Comparison of ENCODE assay signal across 31 cellular contexts in genomic region chr2:205280630-205281225, GRCh38.
DNase-seq lines count a peak whose midpoint lies in the region; ATAC-seq and TF ChIP-seq lines count a peak whose summit lies in the region.
"Had no signal": no experiment of that assay in that cellular context is flagged by ENCODE, and none has a peak within 500 bp of the region (broad histone marks: within the 10 kb centered on the region; RNA-seq: fewer than 3 reads in every experiment).

No MANE protein-coding gene starts in this region.

- H3K9me3 Mint-ChIP-seq in neural crest cell, result no peaks in the 10 kb centered on the region
- no peaks in the 10 kb centered on the region for H3K9me3 Mint-ChIP-seq in activated T-cell treated with anti-CD3 and anti-CD28 coated beads, Interleukin-2, amount 50 U/mL, for 72 hours
- H3K9me3 Mint-ChIP-seq: activated T-helper 1 cell treated with anti-CD3 and anti-CD28 coated beads, Interleukin-12 subunit alpha, Interleukin-12 subunit beta, Interleukin-2, Interleukin-4 antibody, amounts not matched to agents 30 ng/mL and 10 ng/mL and 1 ng/mL, durations not matched to agents 14 hours and 24 hours and 36 hours; GM23338; stimulated activated naive CD8-positive, alpha-beta T cell treated with anti-CD3 and anti-CD28 coated beads, Interleukin-15, Interleukin-2, amounts not matched to agents 100 ng/mL and 50 ng/mL, for 24 hours had no signal

- H3K4me1 Mint-ChIP-seq in neural crest cell, result peaks cover 37% of the 10 kb centered on the region
- H3K4me1 Mint-ChIP-seq in activated T-cell treated with anti-CD3 and anti-CD28 coated beads, Interleukin-2, amount 50 U/mL, for 72 hours (ENCODE audit: low read depth), result no peaks in the 10 kb centered on the region

- H3K4me3 Mint-ChIP-seq in neural crest cell, result peak overlapping the region; percentile 20
- no peak overlapping the region for H3K4me3 Mint-ChIP-seq in activated T-cell treated with anti-CD3 and anti-CD28 coated beads, Interleukin-2, amount 50 U/mL, for 72 hours
- H3K4me3 Mint-ChIP-seq: activated T-helper 1 cell treated with anti-CD3 and anti-CD28 coated beads, Interleukin-12 subunit alpha, Interleukin-12 subunit beta, Interleukin-2, Interleukin-4 antibody, amounts not matched to agents 30 ng/mL and 10 ng/mL and 1 ng/mL, durations not matched to agents 14 hours and 24 hours and 36 hours; GM23338; stimulated activated naive CD8-positive, alpha-beta T cell treated with anti-CD3 and anti-CD28 coated beads, Interleukin-15, Interleukin-2, amounts not matched to agents 100 ng/mL and 50 ng/mL, for 24 hours had no signal

- no peaks in the 10 kb centered on the region for H3K36me3 Mint-ChIP-seq in neural crest cell (ENCODE audit: low read depth)
- no peaks in the 10 kb centered on the region for H3K36me3 Mint-ChIP-seq in activated T-cell treated with anti-CD3 and anti-CD28 coated beads, Interleukin-2, amount 50 U/mL, for 72 hours (ENCODE audit: insufficient read depth in 2 of 2)

- POLR2A ChIA-PET in HEK293T (lab: Yijun Ruan, JAX), result no interaction called here

- H3K9ac ChIP-seq in colonic mucosa (ENCODE audit: low read depth in 2 of 2, low read length in 2 of 2), result no peak overlapping the region
- H3K9ac ChIP-seq: BLaER1 treated with 17β-estradiol and CSF1 and Interleukin-3, amounts not matched to agents 10 nM and 100 nM; SK-N-SH had no signal

- TF ChIP-seq CTCF in neural crest cell (conservative IDR thresholded peaks at IDR 0.05), result no peak
- no peak for TF ChIP-seq CTCF in colonic mucosa (IDR thresholded peaks at IDR 0.05)

- CTCF ChIA-PET in HEK293T (lab: Yijun Ruan, JAX), result no interaction called here

- H3K27me3 ChIP-seq in colonic mucosa, result no peaks in the 10 kb centered on the region
- H3K27me3 ChIP-seq: BLaER1 treated with 17β-estradiol and CSF1 and Interleukin-3, amounts not matched to agents 10 nM and 100 nM; gastroesophageal sphincter; hepatocyte; ovary; testis had no signal

- no peaks in the 10 kb centered on the region for H3K9me3 ChIP-seq in colonic mucosa
- H3K9me3 ChIP-seq: BLaER1 treated with 17β-estradiol and CSF1 and Interleukin-3, amounts not matched to agents 10 nM and 100 nM; Caco-2; gastroesophageal sphincter; ovary; SK-N-SH; testis had no signal

- no peaks in the 10 kb centered on the region for H3K4me1 ChIP-seq in colonic mucosa
- H3K4me1 ChIP-seq: BLaER1 treated with 17β-estradiol and CSF1 and Interleukin-3, amounts not matched to agents 10 nM and 100 nM; Caco-2; gastroesophageal sphincter; testis had no signal

- intact Hi-C loops in sciatic nerve (cut with DNase I) (loop anchor here (5.0 kb wide), 1 partner anchor 122 kb away; no protein-coding TSS in a partner anchor), colonic mucosa (cut with DNase I) (no loop called here)

- no peak overlapping the region for H3K27ac ChIP-seq in colonic mucosa
- H3K27ac ChIP-seq: BLaER1 treated with 17β-estradiol and CSF1 and Interleukin-3, amounts not matched to agents 10 nM and 100 nM; coronary artery; gastroesophageal sphincter; hepatocyte; HL-60; ovary; PC-9; testis had no signal

- H3K36me3 ChIP-seq in colonic mucosa, result no peaks in the 10 kb centered on the region
- H3K36me3 ChIP-seq: BLaER1 treated with 17β-estradiol and CSF1 and Interleukin-3, amounts not matched to agents 10 nM and 100 nM; gastroesophageal sphincter; ovary had no signal

- H3K27me3 Mint-ChIP-seq in neural crest cell (ENCODE audit: low read depth), result no peaks in the 10 kb centered on the region
- peaks cover 8% of the 10 kb centered on the region for H3K27me3 Mint-ChIP-seq in activated T-cell treated with anti-CD3 and anti-CD28 coated beads, Interleukin-2, amount 50 U/mL, for 72 hours (ENCODE audit: low read depth)
- H3K27me3 Mint-ChIP-seq: stimulated activated naive CD8-positive, alpha-beta T cell treated with anti-CD3 and anti-CD28 coated beads, Interleukin-15, Interleukin-2, amounts not matched to agents 100 ng/mL and 50 ng/mL, for 24 hours had no signal

- H3K27ac Mint-ChIP-seq in neural crest cell (ENCODE audit: unreplicated experiment), result no peak overlapping the region
- no peak overlapping the region for H3K27ac Mint-ChIP-seq in activated T-cell treated with anti-CD3 and anti-CD28 coated beads, Interleukin-2, amount 50 U/mL, for 72 hours
- H3K27ac Mint-ChIP-seq: activated T-helper 1 cell treated with anti-CD3 and anti-CD28 coated beads, Interleukin-12 subunit alpha, Interleukin-12 subunit beta, Interleukin-2, Interleukin-4 antibody, amounts not matched to agents 30 ng/mL and 10 ng/mL and 1 ng/mL, durations not matched to agents 14 hours and 24 hours and 36 hours; GM23338; stimulated activated naive CD8-positive, alpha-beta T cell treated with anti-CD3 and anti-CD28 coated beads, Interleukin-15, Interleukin-2, amounts not matched to agents 100 ng/mL and 50 ng/mL, for 24 hours had no signal

- DNase-seq in HEK293T (ENCODE audit: extremely low spot score) (peak; percentile 56), NCI-H187 (lab: John Stamatoyannopoulos, UW) (peak; percentile 25 to 48), NCI-H510A (lab: John Stamatoyannopoulos, UW) (peak; percentile 43), neural crest cell (ENCODE audit: low read depth, low spot score) (no peak), sciatic nerve (ENCODE audit: low spot score) (no peak), colonic mucosa (no peak)
- DNase-seq in activated T-cell treated with anti-CD3 and anti-CD28 coated beads, Interleukin-2, amount 50 U/mL, for 72 hours, result no peak
- DNase-seq in stimulated activated CD8-positive, alpha-beta memory T cell treated with anti-CD3 and anti-CD28 coated beads, Interleukin-4, amount 100 ng/mL, for 48 hours, result no peak
- DNase-seq: activated CD4-positive, alpha-beta T cell treated with anti-CD3 and anti-CD28 coated beads, Interleukin-2, amount 50 U/mL, for 48 hours; activated naive CD4-positive, alpha-beta T cell treated with Interleukin-2 at 50 U/mL for 16 hours; Caco-2; effector CD8-positive, alpha-beta T cell; EL; KBM-7; NCI-H1930; NCI-H446 treated with DMSO at 0.1 percent for 48 hours; ovary; PC-9; SK-N-SH; T-helper 2 cell; testis had no signal

- no peak for ATAC-seq in activated T-cell treated with anti-CD3 and anti-CD28 coated beads, Interleukin-2, amount 50 U/mL, for 72 hours (replicated peaks in 1 of 2)
- ATAC-seq in sciatic nerve, result no peak
- ATAC-seq: activated CD4-positive, CD25-positive, alpha-beta regulatory T cell treated with anti-CD3 and anti-CD28 coated beads, Interleukin-2, amount 50 U/mL, for 24 hours; gastroesophageal sphincter; GM23338 had no signal

- no peak overlapping the region for H3K4me3 ChIP-seq in colonic mucosa
- H3K4me3 ChIP-seq: BLaER1 treated with 17β-estradiol and CSF1 and Interleukin-3, amounts not matched to agents 10 nM and 100 nM; coronary artery; gastroesophageal sphincter; GM23338; hepatocyte; ovary; PC-9; smooth muscle cell; testis had no signal

TF ChIP-seq in HEK293T, 16 proteins besides CTCF, POLR2A, EP300 and RAD21:
- TF ChIP-seq L3MBTL2 (conservative IDR thresholded peaks at IDR 0.05) (no peak), BHLHE40 (IDR thresholded peaks at IDR 0.05; ENCODE audit: borderline replicate concordance) (no peak), NFRKB (IDR thresholded peaks at IDR 0.05) (no peak), HDGF (IDR thresholded peaks at IDR 0.05; ENCODE audit: borderline replicate concordance) (no peak), FOXA1 (IDR thresholded peaks at IDR 0.05) (peak; percentile 79), ARNT (IDR thresholded peaks at IDR 0.05) (peak; percentile 35; the same call in 1 of the 2 replicates), SUZ12 (IDR thresholded peaks at IDR 0.05) (no peak), SP1 (IDR thresholded peaks at IDR 0.05) (no peak), ELF4 (IDR thresholded peaks at IDR 0.05) (no peak), LEF1 (IDR thresholded peaks at IDR 0.05; ENCODE audit: borderline replicate concordance) (no peak; the same call in none of the 2 replicates), ZNF384 (IDR thresholded peaks at IDR 0.05) (0 out of 2 replicates have a peak, but pooled peaks have one; percentile 14), TARDBP (IDR thresholded peaks at IDR 0.05) (no peak), CTBP1 (IDR thresholded peaks at IDR 0.05; ENCODE audit: borderline replicate concordance) (peak; percentile 93), FOXK2 (IDR thresholded peaks at IDR 0.05) (0 out of 2 replicates have a peak, but pooled peaks have one; percentile 49), FOXM1 (IDR thresholded peaks at IDR 0.05; ENCODE audit: borderline replicate concordance) (no peak)
- TF ChIP-seq, protein P1, sequence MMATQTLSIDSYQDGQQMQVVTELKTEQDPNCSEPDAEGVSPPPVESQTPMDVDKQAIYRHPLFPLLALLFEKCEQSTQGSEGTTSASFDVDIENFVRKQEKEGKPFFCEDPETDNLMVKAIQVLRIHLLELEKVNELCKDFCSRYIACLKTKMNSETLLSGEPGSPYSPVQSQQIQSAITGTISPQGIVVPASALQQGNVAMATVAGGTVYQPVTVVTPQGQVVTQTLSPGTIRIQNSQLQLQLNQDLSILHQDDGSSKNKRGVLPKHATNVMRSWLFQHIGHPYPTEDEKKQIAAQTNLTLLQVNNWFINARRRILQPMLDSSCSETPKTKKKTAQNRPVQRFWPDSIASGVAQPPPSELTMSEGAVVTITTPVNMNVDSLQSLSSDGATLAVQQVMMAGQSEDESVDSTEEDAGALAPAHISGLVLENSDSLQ (IDR thresholded peaks at IDR 0.05), result peak; percentile 95

Comparison
In these comparisons a context has a peak if more than half of its experiments do, and no peak if none do; other contexts are left out.
1. DNase-seq: peak in HEK293T (single experiment), NCI-H187 (2 of 2) and NCI-H510A (single experiment); none in neural crest cell (single experiment), activated T-cell treated with anti-CD3 and anti-CD28 coated beads, Interleukin-2, amount 50 U/mL, for 72 hours (0 of 2), stimulated activated CD8-positive, alpha-beta memory T cell treated with anti-CD3 and anti-CD28 coated beads, Interleukin-4, amount 100 ng/mL, for 48 hours (single experiment), sciatic nerve (single experiment) and colonic mucosa (single experiment).